28 cellular contexts compared by ENCODE assay signal in the genomic region with DNA sequence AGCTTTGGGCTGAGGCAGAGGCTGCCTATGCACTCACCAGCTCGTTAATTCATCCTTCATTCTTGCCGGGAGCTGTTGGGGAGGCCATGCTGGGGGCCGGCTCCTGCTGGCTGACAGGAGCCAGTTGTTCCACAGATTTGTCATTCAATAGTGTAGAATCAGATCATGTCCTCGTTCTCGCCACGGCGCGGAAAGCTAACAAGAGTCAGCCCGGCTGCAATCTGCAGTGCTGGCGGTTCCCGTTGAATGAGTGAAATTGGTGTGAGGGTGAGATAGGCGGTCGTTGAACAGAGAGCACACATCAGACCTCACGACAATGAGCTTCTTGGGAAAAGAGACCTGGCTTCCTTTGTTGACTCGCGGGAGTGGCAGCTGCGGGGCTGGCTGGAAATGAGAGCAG. TPM values are rescaled to one million over a fixed set of nuclear protein-coding genes. Genes with fewer than 3 reads are reported as not detected.
DNase-seq lines count a peak whose midpoint lies in the region; ATAC-seq and TF ChIP-seq lines count a peak whose summit lies in the region.
"Had no signal": no experiment of that assay in that cellular context is flagged by ENCODE, and none has a peak within 500 bp of the region (broad histone marks: within the 10 kb centered on the region; RNA-seq: fewer than 3 reads in every experiment).

No MANE protein-coding gene starts in this region.

- peak overlapping the region; percentile 70 to 96 (median 89) for H3K27ac Mint-ChIP-seq in brain
- H3K27ac Mint-ChIP-seq in activated naive CD8-positive, alpha-beta T cell treated with anti-CD3 and anti-CD28 coated beads, Interleukin-2, amount 50 U/mL, for 24 hours: no peak overlapping the region
- H3K27ac Mint-ChIP-seq: activated naive CD4-positive, alpha-beta T cell treated with anti-CD3 and anti-CD28 coated beads for 36 hours; activated T-cell treated with anti-CD3 and anti-CD28 coated beads, Interleukin-2, amount 50 U/mL, for 72 hours; CD8-positive, alpha-beta memory T cell; effector memory CD8-positive, alpha-beta T cell had no signal

- no peak overlapping the region for H4K8ac ChIP-seq in neuronal stem cell (ENCODE audit: low read depth, low read length)

- H3K9ac ChIP-seq in neuronal stem cell (ENCODE audit: low read depth, low read length, poor library complexity): peak overlapping the region; percentile 33

- H3K4me3 Mint-ChIP-seq in brain: peak overlapping the region in 4 of 5 experiments; percentile 8 to 36 (median 28)
- no peak overlapping the region for H3K4me3 Mint-ChIP-seq in activated naive CD8-positive, alpha-beta T cell treated with anti-CD3 and anti-CD28 coated beads, Interleukin-2, amount 50 U/mL, for 24 hours
- H3K4me3 Mint-ChIP-seq: activated naive CD4-positive, alpha-beta T cell treated with anti-CD3 and anti-CD28 coated beads for 36 hours; activated T-cell treated with anti-CD3 and anti-CD28 coated beads, Interleukin-2, amount 50 U/mL, for 72 hours; effector memory CD8-positive, alpha-beta T cell had no signal

- H3K9me3 Mint-ChIP-seq in brain: no peaks in the 10 kb centered on the region
- no peaks in the 10 kb centered on the region for H3K9me3 Mint-ChIP-seq in activated naive CD8-positive, alpha-beta T cell treated with anti-CD3 and anti-CD28 coated beads, Interleukin-2, amount 50 U/mL, for 24 hours
- H3K9me3 Mint-ChIP-seq: activated naive CD4-positive, alpha-beta T cell treated with anti-CD3 and anti-CD28 coated beads for 36 hours; activated T-cell treated with anti-CD3 and anti-CD28 coated beads, Interleukin-2, amount 50 U/mL, for 72 hours; CD8-positive, alpha-beta memory T cell; effector memory CD8-positive, alpha-beta T cell had no signal

- H4K91ac ChIP-seq in neuronal stem cell (ENCODE audit: low read depth, low read length, poor library complexity): no peak overlapping the region

- no peak overlapping the region for H3K4me2 ChIP-seq in neuronal stem cell (ENCODE audit: insufficient read depth, low read length, poor library complexity, severe bottlenecking)
- H3K4me2 ChIP-seq: hepatocyte had no signal

- peak overlapping the region; percentile 98 for H2AK5ac ChIP-seq in neuronal stem cell (ENCODE audit: low read depth, low read length)

- peak overlapping the region; percentile 63 for H3K27ac ChIP-seq in neuronal stem cell (replicated peaks; ENCODE audit: low read length)
- H3K27ac ChIP-seq: colonic mucosa, esophagus muscularis mucosa, hepatocyte, left lung, ovary, uterus had no signal

- no peaks in the 10 kb centered on the region for H3K36me3 ChIP-seq in neuronal stem cell (replicated peaks in 1 of 2; ENCODE audit: control insufficient read depth in 2 of 2, insufficient read depth in 2 of 2, low read length in 2 of 2)
- H3K36me3 ChIP-seq: colonic mucosa, esophagus muscularis mucosa, left lung, ovary, uterus had no signal

- H3K27me3 ChIP-seq in neuronal stem cell (ENCODE audit: control insufficient read depth in 3 of 3, insufficient read depth in 3 of 3, low read depth in 1 of 3, low read length in 3 of 3): peaks cover 0 to 43% (median 0%) of the 10 kb centered on the region in 3 experiments
- H3K27me3 ChIP-seq: colonic mucosa, hepatocyte, ovary, uterus had no signal

- TF ChIP-seq CTCF in brain (conservative IDR thresholded peaks at IDR 0.05): no peak

- peak overlapping the region; percentile 95 for H2BK5ac ChIP-seq in neuronal stem cell (ENCODE audit: low read length)

- H3K36me3 Mint-ChIP-seq in brain: no peaks in the 10 kb centered on the region
- no peaks in the 10 kb centered on the region for H3K36me3 Mint-ChIP-seq in activated naive CD8-positive, alpha-beta T cell treated with anti-CD3 and anti-CD28 coated beads, Interleukin-2, amount 50 U/mL, for 24 hours (ENCODE audit: low read depth)
- H3K36me3 Mint-ChIP-seq: CD8-positive, alpha-beta memory T cell had no signal

- H2BK120ac ChIP-seq in neuronal stem cell (ENCODE audit: low read depth, low read length): peak overlapping the region; percentile 82

- H3K4me1 ChIP-seq in neuronal stem cell (ENCODE audit: control insufficient read depth in 2 of 2, insufficient read depth in 1 of 2, low read depth in 1 of 2, low read length in 2 of 2): peaks cover 4 to 16% of the 10 kb centered on the region in 2 donors
- H3K4me1 ChIP-seq: colonic mucosa, esophagus muscularis mucosa, left lung, uterus had no signal

- H3K4me1 Mint-ChIP-seq in brain: peaks cover 42% of the 10 kb centered on the region
- no peaks in the 10 kb centered on the region for H3K4me1 Mint-ChIP-seq in activated naive CD8-positive, alpha-beta T cell treated with anti-CD3 and anti-CD28 coated beads, Interleukin-2, amount 50 U/mL, for 24 hours

- no peak overlapping the region for H3K4ac ChIP-seq in neuronal stem cell (ENCODE audit: low read length)

- no peak overlapping the region for H2BK15ac ChIP-seq in neuronal stem cell (ENCODE audit: low read length)

- no peak overlapping the region for H3K23ac ChIP-seq in neuronal stem cell (ENCODE audit: low read depth, low read length, poor library complexity)

- peaks cover 2% of the 10 kb centered on the region for H3K79me1 ChIP-seq in neuronal stem cell (ENCODE audit: low read depth, low read length)

- whole genome bisulfite sequencing in neuronal stem cell (ENCODE audit: extremely low coverage in 2 of 2, insufficient read length in 2 of 2, insufficient replicate concordance in 1 of 2), 2 donors: no CpG with 5 or more reads among the region's 17 CpGs

- H2BK12ac ChIP-seq in neuronal stem cell (ENCODE audit: low read length): no peak overlapping the region

- H2AFZ ChIP-seq in neuronal stem cell (ENCODE audit: low read length): peak overlapping the region; percentile 65
- H2AFZ ChIP-seq: hepatocyte had no signal

- no peak overlapping the region for H3K4me3 ChIP-seq in neuronal stem cell (ENCODE audit: low read length in 2 of 2)
- H3K4me3 ChIP-seq: colonic mucosa, esophagus muscularis mucosa, hepatocyte, left lung, ovary, uterus had no signal

- DNase-seq in NCI-H2171 treated with DMSO at 0.1 percent for 48 hours (lab: John Stamatoyannopoulos, UW): peak; percentile 5
- no peak for DNase-seq in NCI-H2171 (lab: John Stamatoyannopoulos, UW)
- DNase-seq in NCI-H1694 treated with DMSO at 0.1 percent for 48 hours (lab: John Stamatoyannopoulos, UW): peak; percentile 96
- no peak for DNase-seq in neuronal stem cell (ENCODE audit: low spot score)
- no peak for DNase-seq in activated naive CD8-positive, alpha-beta T cell treated with anti-CD3 and anti-CD28 coated beads, Interleukin-2, amount 50 U/mL, for 24 hours
- DNase-seq in NCI-H146 (lab: John Stamatoyannopoulos, UW): no peak
- DNase-seq: activated CD4-positive, alpha-beta T cell treated with anti-CD3 and anti-CD28 coated beads for 48 hours; activated naive CD4-positive, alpha-beta T cell treated with anti-CD3 and anti-CD28 coated beads for 36 hours; activated T-cell treated with anti-CD3 and anti-CD28 coated beads, Interleukin-2, amount 50 U/mL, for 72 hours; AML-193; amniotic stem cell; CD8-positive, alpha-beta memory T cell; colonic mucosa; effector memory CD8-positive, alpha-beta T cell; foreskin melanocyte; H7; mesendoderm; NCI-H510A; ovary; stimulated activated CD4-positive, alpha-beta T cell treated with anti-CD3 and anti-CD28 coated beads, Interleukin-4, amount 100 ng/mL, for 24 hours; stimulated activated naive CD4-positive, alpha-beta T cell; uterus had no signal

- peak overlapping the region; percentile 92 for H3K18ac ChIP-seq in neuronal stem cell (ENCODE audit: low read length)

- no peak for ATAC-seq in activated naive CD8-positive, alpha-beta T cell treated with anti-CD3 and anti-CD28 coated beads, Interleukin-2, amount 50 U/mL, for 24 hours
- no peak for ATAC-seq in HG03565 (IDR thresholded peaks at IDR 0.05; ENCODE audit: unreplicated experiment)
- ATAC-seq: activated T-cell treated with anti-CD3 and anti-CD28 coated beads, Interleukin-2, amount 50 U/mL, for 72 hours; effector memory CD8-positive, alpha-beta T cell; left lung; right cardiac atrium had no signal

- no peaks in the 10 kb centered on the region for H3K9me3 ChIP-seq in neuronal stem cell (replicated peaks in 1 of 2; ENCODE audit: control insufficient read depth in 2 of 2, insufficient read depth in 1 of 2, low read depth in 1 of 2, low read length in 2 of 2)
- H3K9me3 ChIP-seq: colonic mucosa, esophagus muscularis mucosa, left lung, ovary, uterus had no signal

- no peaks in the 10 kb centered on the region for H3K27me3 Mint-ChIP-seq in brain
- peaks cover 3% of the 10 kb centered on the region for H3K27me3 Mint-ChIP-seq in activated naive CD8-positive, alpha-beta T cell treated with anti-CD3 and anti-CD28 coated beads, Interleukin-2, amount 50 U/mL, for 24 hours

- H3K14ac ChIP-seq in neuronal stem cell (ENCODE audit: low read length): no peak overlapping the region

RNA-seq across cellular contexts. Expression of a gene that starts 57.5 kb away (rescaled TPM):
- 15.3 TPM for polyA plus RNA-seq in brain (ENCODE audit: insufficient read depth, low read depth, low replicate concordance)
- polyA plus RNA-seq in neuronal stem cell (2013, experiment 1 of 2): 14.6 TPM
- 14.0 TPM for polyA plus RNA-seq in neuronal stem cell (2013, experiment 2 of 2)
- polyA plus RNA-seq: CD8-positive, alpha-beta memory T cell had no signal

Comparison
In these comparisons a context has a peak if more than half of its experiments do, and no peak if none do; other contexts are left out.
1. DNase-seq: peak in NCI-H2171 treated with DMSO at 0.1 percent for 48 hours (single experiment) and NCI-H1694 treated with DMSO at 0.1 percent for 48 hours (single experiment); none in NCI-H2171 (single experiment), neuronal stem cell (single experiment), activated naive CD8-positive, alpha-beta T cell treated with anti-CD3 and anti-CD28 coated beads, Interleukin-2, amount 50 U/mL, for 24 hours (single experiment) and NCI-H146 (single experiment).